Comparison of ENCODE assay signal across 18 cellular contexts in the genomic region with DNA sequence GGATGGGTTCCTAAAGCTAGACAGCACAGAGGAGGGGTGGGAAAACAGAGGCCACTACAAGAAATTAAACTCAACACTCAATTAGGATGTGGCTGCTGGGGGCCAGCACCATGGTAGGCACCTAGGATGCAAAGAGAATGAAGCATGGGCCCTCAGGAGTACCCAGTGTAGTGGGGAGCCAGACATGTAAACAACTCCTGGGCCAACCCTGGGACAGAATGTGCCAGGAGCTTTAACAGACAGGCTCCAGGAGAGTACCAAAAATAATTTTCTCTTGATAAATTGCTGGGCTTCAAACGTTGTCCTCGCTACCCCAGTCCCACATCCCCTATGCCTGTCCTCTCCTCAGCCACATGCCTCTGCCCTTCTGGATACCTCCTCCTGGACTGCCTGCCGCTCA. TPM values are rescaled to one million over a fixed set of nuclear protein-coding genes. Genes with fewer than 3 reads are reported as not detected.
A peak's percentile ranks its signal among the peaks of the same experiment; 100 is the strongest.
DNase-seq lines count a peak whose midpoint lies in the region; ATAC-seq and TF ChIP-seq lines count a peak whose summit lies in the region.
"Had no signal": no experiment of that assay in that cellular context is flagged by ENCODE, and none has a peak within 500 bp of the region (broad histone marks: within the 10 kb centered on the region; RNA-seq: fewer than 3 reads in every experiment).

No MANE protein-coding gene starts in this region.

- H3K27me3 Mint-ChIP-seq in CD8-positive, alpha-beta T cell (ENCODE audit: low read depth): peaks cover 42% of the 10 kb centered on the region
- peaks cover 58% of the 10 kb centered on the region for H3K27me3 Mint-ChIP-seq in T-helper 17 cell
- peaks cover 23% of the 10 kb centered on the region for H3K27me3 Mint-ChIP-seq in glutamatergic neuron (ENCODE audit: unreplicated experiment)

- no peak for TF ChIP-seq CTCF in CD8-positive, alpha-beta T cell (IDR thresholded peaks at IDR 0.05)
- no peak for TF ChIP-seq CTCF in glutamatergic neuron (IDR thresholded peaks at IDR 0.05; ENCODE audit: partially characterized antibody, unreplicated experiment)

- H3K4me3 ChIP-seq in CD8-positive, alpha-beta T cell (ENCODE audit: low read depth, low read length): no peak overlapping the region
- peak overlapping the region; percentile 43 for H3K4me3 ChIP-seq in neuron (ENCODE audit: low read length)

- no peak for ATAC-seq in CD8-positive, alpha-beta T cell
- ATAC-seq in T-helper 17 cell (no peak), GM18909 (IDR thresholded peaks at IDR 0.05; ENCODE audit: poor library complexity, unreplicated experiment) (no peak)
- ATAC-seq: sciatic nerve had no signal

- POLR2A ChIA-PET in CD8-positive, alpha-beta T cell (lab: Charles Lee): interaction anchor here (1.0 kb wide), 1 partner anchor 25 kb away, joined by 3 read pairs; the partner anchor contains the start of gene HSP90AB1

- no peak overlapping the region for H3K27ac Mint-ChIP-seq in CD8-positive, alpha-beta T cell
- H3K27ac Mint-ChIP-seq in T-helper 17 cell: no peak overlapping the region
- H3K27ac Mint-ChIP-seq in glutamatergic neuron (ENCODE audit: unreplicated experiment): peak overlapping the region; percentile 96
- H3K27ac Mint-ChIP-seq: activated CD4-positive, alpha-beta memory T cell treated with anti-CD3 and anti-CD28 coated beads, Interleukin-2, amount 10 ng/mL, durations not matched to agents 7 days and 5 days had no signal

- no peak overlapping the region for H2AFZ ChIP-seq in neuron (ENCODE audit: low read depth, low read length)

- H3K27me3 ChIP-seq in CD8-positive, alpha-beta T cell (ENCODE audit: insufficient read depth, low read length): peaks cover 10% of the 10 kb centered on the region
- H3K27me3 ChIP-seq in neuron (ENCODE audit: insufficient read depth, low read length): no peaks in the 10 kb centered on the region

- intact Hi-C loops in CD8-positive, alpha-beta T cell (cut with DNase I, micrococcal nuclease): no loop called here

- CTCF ChIA-PET in CD8-positive, alpha-beta T cell (lab: Charles Lee): interaction anchor here (0.6 kb wide), 1 partner anchor 37 kb away, joined by 3 read pairs; no protein-coding TSS in a partner anchor

- H3K36me3 Mint-ChIP-seq in CD8-positive, alpha-beta T cell: no peaks in the 10 kb centered on the region
- H3K36me3 Mint-ChIP-seq in T-helper 17 cell (ENCODE audit: low read depth) (peaks cover 11% of the 10 kb centered on the region), glutamatergic neuron (ENCODE audit: unreplicated experiment) (no peaks in the 10 kb centered on the region)

- peaks cover 20% of the 10 kb centered on the region for H3K4me1 Mint-ChIP-seq in CD8-positive, alpha-beta T cell (ENCODE audit: low read depth)
- peaks cover 14% of the 10 kb centered on the region for H3K4me1 Mint-ChIP-seq in T-helper 17 cell
- peaks cover 42% of the 10 kb centered on the region for H3K4me1 Mint-ChIP-seq in glutamatergic neuron (ENCODE audit: low read depth, unreplicated experiment)

- no peaks in the 10 kb centered on the region for H3K9me3 ChIP-seq in CD8-positive, alpha-beta T cell (ENCODE audit: low read length)
- H3K9me3 ChIP-seq in T-helper 17 cell (ENCODE audit: control insufficient read depth, low read length, poor library complexity, severe bottlenecking) (no peaks in the 10 kb centered on the region), neuron (ENCODE audit: low read length) (no peaks in the 10 kb centered on the region)

- H3K9me3 Mint-ChIP-seq in CD8-positive, alpha-beta T cell: no peaks in the 10 kb centered on the region
- H3K9me3 Mint-ChIP-seq in glutamatergic neuron (ENCODE audit: unreplicated experiment): peaks cover 24% of the 10 kb centered on the region
- H3K9me3 Mint-ChIP-seq: activated CD4-positive, alpha-beta memory T cell treated with anti-CD3 and anti-CD28 coated beads, Interleukin-2, amount 10 ng/mL, durations not matched to agents 7 days and 5 days had no signal

- peak overlapping the region; percentile 13 for H3K4me3 Mint-ChIP-seq in CD8-positive, alpha-beta T cell
- peak overlapping the region; percentile 81 for H3K4me3 Mint-ChIP-seq in T-helper 17 cell
- H3K4me3 Mint-ChIP-seq in glutamatergic neuron (ENCODE audit: unreplicated experiment): peak overlapping the region; percentile 92

- H3K4me1 ChIP-seq in CD8-positive, alpha-beta T cell (ENCODE audit: insufficient read depth, low read length): peaks cover 8% of the 10 kb centered on the region
- H3K4me1 ChIP-seq in neuron (ENCODE audit: insufficient read depth, low read length): peaks cover 40% of the 10 kb centered on the region

- H3K36me3 ChIP-seq in CD8-positive, alpha-beta T cell (ENCODE audit: insufficient read depth, low read length): no peaks in the 10 kb centered on the region
- peaks cover 15% of the 10 kb centered on the region for H3K36me3 ChIP-seq in neuron (ENCODE audit: insufficient read depth, low read length)

- no peak for DNase-seq in CD8-positive, alpha-beta T cell
- DNase-seq in T-helper 17 cell (no peak), glutamatergic neuron (no peak), OCI-M2 (lab: John Stamatoyannopoulos, UW; ENCODE audit: unreplicated experiment) (no peak), epidermal melanocyte (ENCODE audit: insufficient read length, low spot score) (no peak)
- DNase-seq: activated CD4-positive, alpha-beta memory T cell treated with anti-CD3 and anti-CD28 coated beads, Interleukin-2, amount 10 ng/mL, durations not matched to agents 7 days and 5 days; activated CD4-positive, CD25-positive, alpha-beta regulatory T cell; Karpas-422; MV-4-11; NCI-H187; stimulated activated CD4-positive, alpha-beta T cell treated with anti-CD3 and anti-CD28 coated beads, Interleukin-15, amount 100 ng/mL, for 24 hours; stimulated activated CD8-positive, alpha-beta memory T cell treated with anti-CD3 and anti-CD28 coated beads, Interleukin-4, amount 100 ng/mL, for 48 hours had no signal

- no peak overlapping the region for H3K27ac ChIP-seq in CD8-positive, alpha-beta T cell (ENCODE audit: low read depth, low read length)

RNA-seq across cellular contexts. Expression of gene TMEM151B, which starts 1.7 kb away (rescaled TPM):
- not detected for total RNA-seq in CD8-positive, alpha-beta T cell
- total RNA-seq in T-helper 17 cell: not detected
- total RNA-seq in glutamatergic neuron (ENCODE audit: unreplicated experiment): 51.3 TPM
- total RNA-seq: activated CD4-positive, alpha-beta memory T cell treated with anti-CD3 and anti-CD28 coated beads, Interleukin-2, amount 10 ng/mL, durations not matched to agents 7 days and 5 days; epithelial cell of proximal tubule; fibroblast of villous mesenchyme; liver; sciatic nerve had no signal

RNA-seq across cellular contexts. Expression of gene NFKBIE, which starts 6.6 kb away (rescaled TPM):
- 10 to 100 TPM; 44.5 to 45.8 TPM for total RNA-seq in CD8-positive, alpha-beta T cell
- total RNA-seq in T-helper 17 cell (10 to 100 TPM; 59.2 to 62.8 TPM), glutamatergic neuron (ENCODE audit: unreplicated experiment) (15.3 TPM)

RNA-seq across cellular contexts. Expression of gene SLC35B2, which starts 14.6 kb away (rescaled TPM):
- total RNA-seq in CD8-positive, alpha-beta T cell: 1 to 10 TPM; 6.3 to 6.4 TPM
- total RNA-seq in T-helper 17 cell (10 to 100 TPM; 14.7 to 15.2 TPM), glutamatergic neuron (ENCODE audit: unreplicated experiment) (71.8 TPM)

RNA-seq across cellular contexts. Expression of gene HSP90AB1, which starts 25.0 kb away (rescaled TPM):
- total RNA-seq in CD8-positive, alpha-beta T cell: 100 to 1,000 TPM; 561 to 585 TPM
- total RNA-seq in T-helper 17 cell (100 to 1,000 TPM; 454 to 478 TPM), glutamatergic neuron (ENCODE audit: unreplicated experiment) (771 TPM)

RNA-seq across cellular contexts. Expression of gene AARS2, which starts 41.2 kb away (rescaled TPM):
- 10 to 100 TPM; 13.5 to 14.7 TPM for total RNA-seq in CD8-positive, alpha-beta T cell
- total RNA-seq in T-helper 17 cell: 10 to 100 TPM; 13.1 to 14.8 TPM
- 41.7 TPM for total RNA-seq in glutamatergic neuron (ENCODE audit: unreplicated experiment)

Comparison
In these comparisons a context has a peak if more than half of its experiments do, and no peak if none do; other contexts are left out.
1. H3K4me3 Mint-ChIP-seq: peak in every context shown above with its lines; median percentile 92 in glutamatergic neuron; 81 in T-helper 17 cell; 13 in CD8-positive, alpha-beta T cell.
2. RNA of gene TMEM151B, which starts 1.7 kb away (total RNA-seq): 51.3 TPM in glutamatergic neuron (single experiment); not detected in CD8-positive, alpha-beta T cell and not detected in T-helper 17 cell; every median in the first group is over 10 times any median in the second.